Comparison of ENCODE assay signal across 8 cellular contexts in genomic region chr6:27517928-27518787, GRCh38. TPM values are rescaled to one million over a fixed set of nuclear protein-coding genes. Genes with fewer than 3 reads are reported as not detected.
DNase-seq lines count a peak whose midpoint lies in the region; ATAC-seq and TF ChIP-seq lines count a peak whose summit lies in the region.

No MANE protein-coding gene starts in this region.

- H3K36me3 ChIP-seq in PC-3 (ENCODE audit: low read depth, low read length), result no peaks in the 10 kb centered on the region

- no peaks in the 10 kb centered on the region for H3F3A ChIP-seq in PC-3 (ENCODE audit: low read length, unreplicated experiment)

- H3K4me1 ChIP-seq in PC-3 (ENCODE audit: insufficient read depth, low read length), result peaks cover 5% of the 10 kb centered on the region; the same call in 1 of the 2 replicates

- intact Hi-C loops in PC-3 (cut with micrococcal nuclease), result loop anchor here (1.0 to 5.0 kb wide), 5 partner anchors 39 to 355 kb away; no protein-coding TSS in a partner anchor
- intact Hi-C loops in dorsolateral prefrontal cortex (cut with DNase I), result loop anchor here (2.0 to 10.0 kb wide), 6 partner anchors 39 to 379 kb away; a partner anchor contains a TSS
- intact Hi-C loops in natural killer cell (cut with micrococcal nuclease), result loop anchor here (1.0 to 5.0 kb wide), 5 partner anchors 39 to 377 kb away; a partner anchor contains a TSS

- H3K79me2 ChIP-seq in PC-3 (ENCODE audit: low read length), result no peaks in the 10 kb centered on the region

- no peaks in the 10 kb centered on the region for H3K9me3 Mint-ChIP-seq in natural killer cell

- POLR2A ChIA-PET in PC-3 (lab: Charles Lee; ENCODE audit: unreplicated experiment), result interaction anchor here (0.7 kb wide), 1 partner anchor 58 kb away, joined by 3 read pairs; no protein-coding TSS in a partner anchor

- no peaks in the 10 kb centered on the region for H3K9me3 ChIP-seq in PC-3 (ENCODE audit: low read length)

- no peaks in the 10 kb centered on the region for H3K36me3 Mint-ChIP-seq in natural killer cell

- H3K27ac ChIP-seq in PC-3 (ENCODE audit: low read length) (0 out of 2 replicates have a peak overlapping the region, but pooled peaks have one; percentile 12), dorsolateral prefrontal cortex (peak overlapping the region in 54 of 59 donors; percentile 0 to 97 (median 91))

- DNase-seq in AG09309 (ENCODE audit: low read depth), result no peak
- DNase-seq in PC-3, result peak; percentile 46
- DNase-seq in dorsolateral prefrontal cortex, result peak in 1 of 10 donors; percentile 35
- DNase-seq in natural killer cell, result no peak
- DNase-seq in dermis blood vessel endothelial cell, result no peak
- no peak for DNase-seq in dedifferentiated amniotic fluid mesenchymal stem cell (ENCODE audit: extremely low spot score)
- DNase-seq in effector CD8-positive, alpha-beta T cell (lab: John Stamatoyannopoulos, UW), result no peak

- H3K27me3 ChIP-seq in PC-3 (ENCODE audit: low read length) (no peaks in the 10 kb centered on the region), dorsolateral prefrontal cortex (peaks cover 0 to 33% (median 17%) of the 10 kb centered on the region in 45 donors)

- peaks cover 28 to 46% of the 10 kb centered on the region in 2 donors for H3K27me3 Mint-ChIP-seq in natural killer cell (ENCODE audit: low read depth in 2 of 2)

- peak overlapping the region; percentile 88 for H3K4me2 ChIP-seq in PC-3 (ENCODE audit: low read length)

- CTCF ChIA-PET in PC-3 (lab: Charles Lee), result interaction anchor here (0.7 to 2.0 kb wide), 7 partner anchors 15 to 234 kb away, joined by 3 to 21 read pairs (median 4); partner anchors contain the start of gene POM121L2

- H3K4me3 ChIP-seq in AG09309 (ENCODE audit: control insufficient read depth, low read depth, low read length) (peak overlapping the region; percentile 82), PC-3 (ENCODE audit: low read length) (peak overlapping the region; percentile 89), dorsolateral prefrontal cortex (peak overlapping the region; percentile 61 to 97 (median 83))

- peaks cover 16 to 17% of the 10 kb centered on the region in 2 donors for H3K4me1 Mint-ChIP-seq in natural killer cell

- peak; percentile 17 for ATAC-seq in GM21825 (IDR thresholded peaks at IDR 0.05; ENCODE audit: unreplicated experiment)
- peak; percentile 71 for ATAC-seq in PC-3
- ATAC-seq in natural killer cell, result no peak

- TF ChIP-seq CTCF in AG09309 (IDR thresholded peaks at IDR 0.05; ENCODE audit: control insufficient read depth, insufficient read depth, low read depth, low read length, missing control alignments) (no peak), PC-3 (conservative IDR thresholded peaks at IDR 0.05; ENCODE audit: low read depth, low read length) (no peak), dorsolateral prefrontal cortex (IDR thresholded peaks at IDR 0.05 in 54 of 56, conservative IDR thresholded peaks at IDR 0.05 in 2 of 56; ENCODE audit: low read depth in 1 of 56, partially characterized antibody in 56 of 56) (no peak), natural killer cell (IDR thresholded peaks at IDR 0.05) (no peak)

- H3K4me3 Mint-ChIP-seq in natural killer cell, result peak overlapping the region; percentile 91

- no TSS peak for BruUV-seq in PC-3 (replicated peaks; lab: Mats Ljungman, UMichigan)

- no peaks in the 10 kb centered on the region for H3K9me2 ChIP-seq in PC-3 (replicated peaks; ENCODE audit: low read length)

- H3K9ac ChIP-seq in PC-3 (ENCODE audit: low read length), result peak overlapping the region; percentile 71

- H2AFZ ChIP-seq in PC-3 (ENCODE audit: low read length), result peak overlapping the region; percentile 99

- H3K27ac Mint-ChIP-seq in natural killer cell, result peak overlapping the region; percentile 87 to 88

- H4K20me1 ChIP-seq in PC-3 (ENCODE audit: low read length), result no peaks in the 10 kb centered on the region

RNA-seq across cellular contexts. Expression of gene ZNF184, which starts 45.3 kb away (rescaled TPM):
- total RNA-seq in PC-3 (2014; rRNA removed), result 7.0 and 10.2 TPM in 2 replicates
- total RNA-seq in dorsolateral prefrontal cortex, result 10 to 100 TPM; 11.0 to 38.3 (median 22.4) TPM
- 10 to 100 TPM; 12.8 to 21.7 (median 16.2) TPM for total RNA-seq in natural killer cell
- total RNA-seq in dermis blood vessel endothelial cell, result 6.4 and 7.5 TPM in 2 replicates

Comparison
In these comparisons a context has a peak if more than half of its experiments do, and no peak if none do; other contexts are left out.
1. ATAC-seq: peak in GM21825 (single experiment) and PC-3 (single experiment); none in natural killer cell (0 of 3).
2. Peak in every context shown above with its lines, with median percentiles within 50 percentile points of each other: H3K4me3 ChIP-seq.